Comparison of ENCODE assay signal across 8 cellular contexts in genomic region chr4:128863314-128864075, GRCh38. TPM values are rescaled to one million over a fixed set of nuclear protein-coding genes. Genes with fewer than 3 reads are reported as not detected.
DNase-seq lines count a peak whose midpoint lies in the region; ATAC-seq, FAIRE-seq and TF ChIP-seq lines count a peak whose summit lies in the region.

No MANE protein-coding gene starts in this region.

- peak; percentile 29 for FAIRE-seq in D721Med (lab: Jason Lieb, UNC)

- H3K9me3 ChIP-seq in endocrine pancreas (ENCODE audit: control insufficient read depth, low read length), result no peaks in the 10 kb centered on the region

- peak overlapping the region; percentile 23 for H3K9ac ChIP-seq in endocrine pancreas (ENCODE audit: control insufficient read depth, insufficient read depth, low read length)

- peak; percentile 54 for DNase-seq in D721Med (ENCODE audit: insufficient read length, low spot score)
- DNase-seq in NCI-H526 treated with DMSO at 0.1 percent for 48 hours (lab: John Stamatoyannopoulos, UW), result peak; percentile 33
- peak in 2 of 3 experiments; percentile 30 to 43 for DNase-seq in activated CD8-positive, alpha-beta memory T cell treated with anti-CD3 and anti-CD28 coated beads for 48 hours (ENCODE audit: low read depth in 2 of 3, low spot score in 2 of 3)
- peak; percentile 68 to 85 for DNase-seq in mesothelial cell of epicardium (ENCODE audit: low spot score in 2 of 2, unreplicated experiment in 2 of 2)
- peak; percentile 79 for DNase-seq in stimulated activated CD8-positive, alpha-beta memory T cell treated with anti-CD3 and anti-CD28 coated beads, Interleukin-4, amount 100 ng/mL, for 48 hours

- ATAC-seq in HG02588 (IDR thresholded peaks at IDR 0.05; ENCODE audit: unreplicated experiment), result peak; percentile 1
- no peak for ATAC-seq in GM18867 (IDR thresholded peaks at IDR 0.05; ENCODE audit: unreplicated experiment)

- H3K36me3 ChIP-seq in endocrine pancreas (ENCODE audit: control insufficient read depth, insufficient read depth, low read length), result no peaks in the 10 kb centered on the region

- peaks cover 6% of the 10 kb centered on the region for H3K4me1 ChIP-seq in endocrine pancreas (ENCODE audit: control insufficient read depth, insufficient read depth, low read length)

- no peaks in the 10 kb centered on the region for H3K27me3 Mint-ChIP-seq in mesothelial cell of epicardium (ENCODE audit: low read depth)

- TF ChIP-seq CTCF in D721Med (IDR thresholded peaks at IDR 0.05; ENCODE audit: insufficient read depth, missing control alignments), result peak; percentile 86
- TF ChIP-seq CTCF in mesothelial cell of epicardium (IDR thresholded peaks at IDR 0.05; ENCODE audit: unreplicated experiment), result peak; percentile 98

- no peak overlapping the region for H3K4me3 Mint-ChIP-seq in mesothelial cell of epicardium

- no peaks in the 10 kb centered on the region for H3K9me3 Mint-ChIP-seq in mesothelial cell of epicardium

- peaks cover 9% of the 10 kb centered on the region for H3K4me1 Mint-ChIP-seq in mesothelial cell of epicardium

- no peak overlapping the region for H3K27ac Mint-ChIP-seq in mesothelial cell of epicardium

- H3K36me3 Mint-ChIP-seq in mesothelial cell of epicardium, result peaks cover 24% of the 10 kb centered on the region

- no peaks in the 10 kb centered on the region for H3K27me3 ChIP-seq in endocrine pancreas (ENCODE audit: control insufficient read depth, insufficient read depth, low read length)

- no peak overlapping the region for H3K4me3 ChIP-seq in endocrine pancreas (ENCODE audit: control insufficient read depth, insufficient read depth, low read length)

RNA-seq across cellular contexts. Expression of gene JADE1, which starts 54.0 kb away (rescaled TPM):
- 18.6 to 21.0 TPM (median 19.8 TPM) in 3 replicates for total RNA-seq in mesothelial cell of epicardium
